ENCODE assay signal across 8 cellular contexts in genomic region chr10:97426776-97427570, GRCh38. TPM values are rescaled to one million over a fixed set of nuclear protein-coding genes. Genes with fewer than 3 reads are reported as not detected.
DNase-seq lines count a peak whose midpoint lies in the region; ATAC-seq and TF ChIP-seq lines count a peak whose summit lies in the region.

No MANE protein-coding gene starts in this region.

- H3K27ac ChIP-seq in Peyer's patch: peak overlapping the region; percentile 81 to 88 (median 85)
- H3K27ac ChIP-seq in duodenal mucosa (ENCODE audit: low read depth, low read length): peak overlapping the region; percentile 68

- no peaks in the 10 kb centered on the region for H3K9me3 Mint-ChIP-seq in naive B cell

- peak overlapping the region; percentile 87 to 97 (median 93) for H3K4me3 Mint-ChIP-seq in naive B cell

- H3K9me3 ChIP-seq in Peyer's patch: no peaks in the 10 kb centered on the region
- no peaks in the 10 kb centered on the region for H3K9me3 ChIP-seq in duodenal mucosa (ENCODE audit: control insufficient read depth in 1 of 2, low read length in 2 of 2)

- peaks cover 0 to 19% (median 9%) of the 10 kb centered on the region in 4 donors for H3K4me1 ChIP-seq in Peyer's patch
- peaks cover 21 to 22% of the 10 kb centered on the region in 2 donors for H3K4me1 ChIP-seq in duodenal mucosa (ENCODE audit: control insufficient read depth in 1 of 2, insufficient read depth in 2 of 2, low read length in 2 of 2)

- no peaks in the 10 kb centered on the region for H3K36me3 Mint-ChIP-seq in naive B cell

- TF ChIP-seq POLR2A in Peyer's patch (IDR thresholded peaks at IDR 0.05): no peak

- ATAC-seq in naive B cell (ENCODE audit: low read depth in 2 of 2): no peak
- no peak for ATAC-seq in GM19324 (IDR thresholded peaks at IDR 0.05; ENCODE audit: low FRiP score, unreplicated experiment)
- no peak for ATAC-seq in GM18867 (IDR thresholded peaks at IDR 0.05; ENCODE audit: unreplicated experiment)
- ATAC-seq in HG02973 (IDR thresholded peaks at IDR 0.05; ENCODE audit: unreplicated experiment): no peak

- H3K36me3 ChIP-seq in Peyer's patch: peaks cover 0 to 27% (median 0%) of the 10 kb centered on the region in 3 donors
- peaks cover 17 to 19% of the 10 kb centered on the region in 2 donors for H3K36me3 ChIP-seq in duodenal mucosa (ENCODE audit: control insufficient read depth in 1 of 2, insufficient read depth in 2 of 2, low read length in 2 of 2)

- no peak for TF ChIP-seq CTCF in Peyer's patch (IDR thresholded peaks at IDR 0.05)

- H3K27me3 ChIP-seq in Peyer's patch (no peaks in the 10 kb centered on the region), duodenal mucosa (ENCODE audit: control insufficient read depth in 1 of 2, insufficient read depth in 2 of 2, low read length in 2 of 2) (no peaks in the 10 kb centered on the region)

- H3K9ac ChIP-seq in duodenal mucosa (ENCODE audit: low read depth in 1 of 2, low read length in 2 of 2): peak overlapping the region; percentile 79 to 94

- DNase-seq in EH (ENCODE audit: low read depth) (peak; percentile 33), Peyer's patch (no peak), naive B cell (no peak)
- DNase-seq in stimulated activated CD4-positive, alpha-beta T cell treated with anti-CD3 and anti-CD28 coated beads, Interleukin-12 subunit alpha, Interleukin-12 subunit beta, amount 100 ng/mL, for 4 hours: no peak

- H3K4me3 ChIP-seq in Peyer's patch (peak overlapping the region; percentile 60 to 82 (median 72)), duodenal mucosa (ENCODE audit: low read depth in 1 of 2, low read length in 2 of 2) (peak overlapping the region; percentile 96 to 99)

- no peaks in the 10 kb centered on the region for H3K27me3 Mint-ChIP-seq in naive B cell

- peaks cover 16 to 31% (median 18%) of the 10 kb centered on the region in 3 donors for H3K4me1 Mint-ChIP-seq in naive B cell

- peak overlapping the region in 5 of 6 donors; percentile 7 to 97 (median 91) for H3K27ac Mint-ChIP-seq in naive B cell

RNA-seq across cellular contexts. Expression of gene PGAM1, which starts 1.0 kb away (rescaled TPM):
- 100 to 1,000 TPM; 118 to 244 (median 166) TPM for total RNA-seq in Peyer's patch
- polyA plus RNA-seq in naive B cell (ENCODE audit: low read depth in 6 of 6): 100 to 1,000 TPM; 177 to 263 (median 203) TPM

RNA-seq across cellular contexts. Expression of gene EXOSC1, which starts 18.8 kb away (rescaled TPM):
- 10 to 100 TPM; 17.9 to 27.7 (median 23.0) TPM for total RNA-seq in Peyer's patch
- 10 to 100 TPM; 47.3 to 72.0 (median 65.8) TPM for polyA plus RNA-seq in naive B cell (ENCODE audit: low read depth in 6 of 6)

RNA-seq across cellular contexts. Expression of gene ZDHHC16, which starts 19.0 kb away (rescaled TPM):
- 10 to 100 TPM; 25.6 to 38.3 (median 28.4) TPM for total RNA-seq in Peyer's patch
- polyA plus RNA-seq in naive B cell (ENCODE audit: low read depth in 6 of 6): 10 to 100 TPM; 23.2 to 57.2 (median 29.5) TPM

RNA-seq across cellular contexts. Expression of gene RRP12, which starts 25.8 kb away (rescaled TPM):
- 10 to 100 TPM in 3 of 4 donors, 1 to 10 TPM in 1; 9.1 to 42.9 (median 22.5) TPM for total RNA-seq in Peyer's patch
- polyA plus RNA-seq in naive B cell (ENCODE audit: low read depth in 6 of 6): 10 to 100 TPM in 5 of 6 donors, 1 to 10 TPM in 1; 8.1 to 20.8 (median 15.7) TPM
